ENCODE assay signal across 8 cellular contexts in the genomic region with DNA sequence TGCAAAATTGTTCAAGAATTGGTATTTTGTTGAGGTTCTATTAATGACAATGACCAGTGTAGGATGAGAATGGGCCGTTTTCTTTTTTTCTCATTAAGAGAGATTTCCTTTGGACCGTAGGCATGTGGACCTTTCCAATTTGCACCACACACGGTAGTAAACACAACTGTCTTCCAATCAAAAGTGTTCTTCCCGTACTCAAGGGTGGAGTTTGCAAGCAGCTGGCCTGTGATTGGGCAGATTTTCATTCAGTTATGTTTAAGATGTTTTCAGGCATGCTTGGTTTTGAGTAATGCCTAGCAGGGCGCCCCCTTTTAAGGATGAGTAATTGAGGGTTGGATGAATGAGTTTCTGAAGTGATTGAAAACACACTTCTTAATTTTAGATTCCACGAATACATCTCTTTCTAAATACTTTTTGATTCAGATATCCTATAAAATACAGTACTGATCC. TPM values are rescaled to one million over a fixed set of nuclear protein-coding genes. Genes with fewer than 3 reads are reported as not detected.
DNase-seq lines count a peak whose midpoint lies in the region; ATAC-seq, FAIRE-seq and TF ChIP-seq lines count a peak whose summit lies in the region.

No MANE protein-coding gene starts in this region.

- no peak for FAIRE-seq in pancreas (lab: Jason Lieb, UNC)

- WGBS in pancreas, 2 donors: 21 to 34% methylated on average over 6 of the region's 6 CpGs

- H3K36me3 Mint-ChIP-seq in IgD-negative memory B cell (no peaks in the 10 kb centered on the region), memory B cell (peaks cover 1% of the 10 kb centered on the region)

- H3K27me3 Mint-ChIP-seq in IgD-negative memory B cell: no peaks in the 10 kb centered on the region
- no peaks in the 10 kb centered on the region for H3K27me3 Mint-ChIP-seq in memory B cell

- H3K9me3 ChIP-seq in pancreas: no peaks in the 10 kb centered on the region

- ATAC-seq in GM19025 (IDR thresholded peaks at IDR 0.05; ENCODE audit: low read depth, unreplicated experiment): peak; percentile 28
- ATAC-seq in memory B cell (ENCODE audit: low read depth): no peak
- ATAC-seq in pancreas: no peak

- intact Hi-C loops in pancreas (cut with DNase I): no loop called here

- peak overlapping the region; percentile 91 to 99 (median 98) for H3K4me3 Mint-ChIP-seq in IgD-negative memory B cell
- H3K4me3 Mint-ChIP-seq in memory B cell: peak overlapping the region; percentile 95

- no peaks in the 10 kb centered on the region for H3K27me3 ChIP-seq in pancreas

- H3K9me3 Mint-ChIP-seq in IgD-negative memory B cell: peaks cover 0 to 5% (median 2%) of the 10 kb centered on the region in 3 donors
- H3K9me3 Mint-ChIP-seq in memory B cell: peaks cover 4% of the 10 kb centered on the region

- H3K4me3 ChIP-seq in choroid plexus epithelial cell (ENCODE audit: low read depth, low read length) (peak overlapping the region; percentile 83), pancreas (peak overlapping the region in 1 of 4 donors; percentile 96)

- DNase-seq in AML-193 (lab: John Stamatoyannopoulos, UW) (peak; percentile 65 to 76), T1000 (lab: John Stamatoyannopoulos, UW) (peak; percentile 36), choroid plexus epithelial cell (ENCODE audit: low read depth) (peak; percentile 94), memory B cell (ENCODE audit: low spot score in 2 of 2) (no peak), pancreas (no peak)
- peak in 5 of 6 experiments; percentile 11 to 65 (median 55) for DNase-seq in stimulated activated naive CD4-positive, alpha-beta T cell (lab: John Stamatoyannopoulos, UW)

- H3K27ac ChIP-seq in pancreas: peak overlapping the region in 1 of 4 donors; percentile 97

- peak; percentile 35 for TF ChIP-seq CTCF in choroid plexus epithelial cell (conservative IDR thresholded peaks at IDR 0.05; ENCODE audit: low read depth, low read length)
- TF ChIP-seq CTCF in pancreas (IDR thresholded peaks at IDR 0.05): no peak

- peak overlapping the region; percentile 95 to 98 (median 96) for H3K27ac Mint-ChIP-seq in IgD-negative memory B cell
- H3K27ac Mint-ChIP-seq in memory B cell: peak overlapping the region; percentile 94

- H3K4me1 Mint-ChIP-seq in IgD-negative memory B cell (peaks cover 37 to 45% (median 40%) of the 10 kb centered on the region in 3 donors), memory B cell (peaks cover 41% of the 10 kb centered on the region)

- peaks cover 16 to 23% (median 22%) of the 10 kb centered on the region in 3 donors for H3K4me1 ChIP-seq in pancreas

- H3K36me3 ChIP-seq in pancreas: no peaks in the 10 kb centered on the region

RNA-seq across cellular contexts. Expression of gene KDM3B, which starts 2.5 kb away (rescaled TPM):
- polyA plus RNA-seq in IgD-negative memory B cell: 18.1 TPM
- total RNA-seq in pancreas: 10 to 100 TPM; 17.9 to 38.3 (median 25.3) TPM
- polyA plus RNA-seq in pancreas: 10 to 100 TPM; 14.3 to 24.8 TPM

RNA-seq across cellular contexts. Expression of gene FAM53C, which starts 16.9 kb away (rescaled TPM):
- polyA plus RNA-seq in IgD-negative memory B cell (20.4 TPM), pancreas (10 to 100 TPM; 13.0 to 13.5 TPM)
- 10 to 100 TPM; 14.7 to 18.9 (median 16.9) TPM for total RNA-seq in pancreas

RNA-seq across cellular contexts. Expression of gene CDC25C, which starts 23.3 kb away (rescaled TPM):
- not detected for polyA plus RNA-seq in IgD-negative memory B cell
- under 1 TPM in 3 of 6 donors, not detected in 3; 0.09 to 0.19 (median 0.17) TPM for total RNA-seq in pancreas
- polyA plus RNA-seq in pancreas: under 1 TPM in 1 of 2 donors, not detected in 1; 0.09 TPM

Comparison
In these comparisons a context has a peak if more than half of its experiments do, and no peak if none do; other contexts are left out.
1. DNase-seq: peak in AML-193 (2 of 2), T1000 (single experiment), choroid plexus epithelial cell (single experiment) and stimulated activated naive CD4-positive, alpha-beta T cell (5 of 6); none in memory B cell (0 of 2) and pancreas (0 of 6).